Comparison of ENCODE assay signal across 16 cellular contexts in the genomic region with DNA sequence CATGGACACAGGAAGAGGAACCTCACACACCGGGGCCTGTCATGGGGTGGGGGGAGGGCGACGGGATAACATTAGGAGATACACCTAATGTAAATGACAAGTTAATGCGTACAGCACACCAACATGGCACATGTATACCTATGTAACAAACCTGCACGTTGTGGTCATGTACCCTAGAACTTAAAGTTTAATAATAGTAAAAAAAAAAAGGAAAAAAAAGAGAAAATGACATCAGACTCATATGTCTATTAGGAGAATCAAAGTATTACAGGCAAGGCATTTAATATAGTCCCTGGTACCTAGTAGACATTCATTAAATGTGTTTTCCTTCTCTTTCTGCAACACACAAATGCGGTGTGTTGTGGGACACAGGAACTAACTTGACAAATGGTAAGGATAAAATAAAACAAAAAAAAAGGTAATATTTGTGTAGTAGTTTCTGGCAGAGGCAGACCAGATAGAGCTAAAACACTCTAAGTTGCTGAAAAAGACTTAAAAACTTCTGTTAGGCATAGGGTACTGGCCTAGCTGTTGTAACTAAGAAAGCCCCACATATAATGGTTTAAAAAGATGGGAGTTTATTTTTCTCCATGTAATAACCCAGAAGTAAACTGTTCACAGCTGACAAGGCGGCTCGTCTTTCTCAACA.
DNase-seq lines count a peak whose midpoint lies in the region; ATAC-seq and TF ChIP-seq lines count a peak whose summit lies in the region.
"Had no signal": no experiment of that assay in that cellular context is flagged by ENCODE, and none has a peak within 500 bp of the region (broad histone marks: within the 10 kb centered on the region; RNA-seq: fewer than 3 reads in every experiment).

No MANE protein-coding gene starts in this region.

- H3K27me3 ChIP-seq in upper lobe of left lung, result no peaks in the 10 kb centered on the region
- H3K27me3 ChIP-seq: cardiac muscle cell had no signal

- peak overlapping the region; percentile 76 to 88 (median 78) for H3K27ac ChIP-seq in upper lobe of left lung
- H3K27ac ChIP-seq: cardiac muscle cell had no signal

- H3K4me3 Mint-ChIP-seq in activated naive CD4-positive, alpha-beta T cell treated with anti-CD3 and anti-CD28 coated beads, Interleukin-2, amount 10 ng/mL, durations not matched to agents 7 days and 5 days, result no peak overlapping the region
- H3K4me3 Mint-ChIP-seq in endothelial cell (ENCODE audit: unreplicated experiment) (no peak overlapping the region), nephron progenitor cell (no peak overlapping the region)
- H3K4me3 Mint-ChIP-seq: stimulated activated naive CD8-positive, alpha-beta T cell treated with anti-CD3 and anti-CD28 coated beads, Interleukin-15, Interleukin-2, amounts not matched to agents 100 ng/mL and 50 ng/mL, for 24 hours had no signal

- no peak for TF ChIP-seq EP300 in upper lobe of left lung (IDR thresholded peaks at IDR 0.05)

- H3K36me3 ChIP-seq in upper lobe of left lung, result no peaks in the 10 kb centered on the region
- H3K36me3 ChIP-seq: cardiac muscle cell had no signal

- ATAC-seq in upper lobe of left lung (ENCODE audit: low FRiP score in 2 of 2) (no peak), HG02759 (IDR thresholded peaks at IDR 0.05; ENCODE audit: unreplicated experiment) (no peak)

- peaks cover 20% of the 10 kb centered on the region for H3K27me3 Mint-ChIP-seq in activated naive CD4-positive, alpha-beta T cell treated with anti-CD3 and anti-CD28 coated beads, Interleukin-2, amount 10 ng/mL, durations not matched to agents 7 days and 5 days
- H3K27me3 Mint-ChIP-seq in endothelial cell (ENCODE audit: unreplicated experiment), result peaks cover 9% of the 10 kb centered on the region
- H3K27me3 Mint-ChIP-seq in nephron progenitor cell (ENCODE audit: low read depth, poor library complexity), result peaks cover 13% of the 10 kb centered on the region

- peaks cover 14% of the 10 kb centered on the region for H3K4me1 Mint-ChIP-seq in activated naive CD4-positive, alpha-beta T cell treated with anti-CD3 and anti-CD28 coated beads, Interleukin-2, amount 10 ng/mL, durations not matched to agents 7 days and 5 days
- H3K4me1 Mint-ChIP-seq in endothelial cell (ENCODE audit: unreplicated experiment), result peaks cover 45% of the 10 kb centered on the region
- H3K4me1 Mint-ChIP-seq in nephron progenitor cell, result peaks cover 6% of the 10 kb centered on the region

- no peaks in the 10 kb centered on the region for H3K9me3 Mint-ChIP-seq in activated naive CD4-positive, alpha-beta T cell treated with anti-CD3 and anti-CD28 coated beads, Interleukin-2, amount 10 ng/mL, durations not matched to agents 7 days and 5 days
- H3K9me3 Mint-ChIP-seq in endothelial cell (ENCODE audit: unreplicated experiment), result no peaks in the 10 kb centered on the region
- H3K9me3 Mint-ChIP-seq in nephron progenitor cell, result peaks cover 11% of the 10 kb centered on the region
- H3K9me3 Mint-ChIP-seq: stimulated activated naive CD8-positive, alpha-beta T cell treated with anti-CD3 and anti-CD28 coated beads, Interleukin-15, Interleukin-2, amounts not matched to agents 100 ng/mL and 50 ng/mL, for 24 hours had no signal

- no peaks in the 10 kb centered on the region for H3K9me3 ChIP-seq in upper lobe of left lung
- H3K9me3 ChIP-seq: Caco-2 had no signal

- CTCF ChIA-PET in activated naive CD4-positive, alpha-beta T cell treated with anti-CD3 and anti-CD28 coated beads, Interleukin-2, amount 10 ng/mL, durations not matched to agents 7 days and 5 days (lab: Charles Lee), result interaction anchor here (1.5 kb wide), 1 partner anchor 62 kb away, joined by 3 read pairs; no protein-coding TSS in a partner anchor

- no peak overlapping the region for H3K4me3 ChIP-seq in upper lobe of left lung
- H3K4me3 ChIP-seq: cardiac muscle cell had no signal

- no peak for TF ChIP-seq POLR2A in upper lobe of left lung (IDR thresholded peaks at IDR 0.05)

- H3K27ac Mint-ChIP-seq in activated naive CD4-positive, alpha-beta T cell treated with anti-CD3 and anti-CD28 coated beads, Interleukin-2, amount 10 ng/mL, durations not matched to agents 7 days and 5 days, result peak overlapping the region; percentile 25
- H3K27ac Mint-ChIP-seq in endothelial cell (ENCODE audit: unreplicated experiment) (peak overlapping the region; percentile 40), nephron progenitor cell (peak overlapping the region; percentile 48)
- H3K27ac Mint-ChIP-seq: progenitor cell of endocrine pancreas; stimulated activated naive CD8-positive, alpha-beta T cell treated with anti-CD3 and anti-CD28 coated beads, Interleukin-15, Interleukin-2, amounts not matched to agents 100 ng/mL and 50 ng/mL, for 24 hours had no signal

- no peaks in the 10 kb centered on the region for H3K36me3 Mint-ChIP-seq in activated naive CD4-positive, alpha-beta T cell treated with anti-CD3 and anti-CD28 coated beads, Interleukin-2, amount 10 ng/mL, durations not matched to agents 7 days and 5 days
- peaks cover 7% of the 10 kb centered on the region for H3K36me3 Mint-ChIP-seq in endothelial cell (ENCODE audit: low read depth, unreplicated experiment)
- H3K36me3 Mint-ChIP-seq in nephron progenitor cell (ENCODE audit: low read depth), result no peaks in the 10 kb centered on the region

- H3K4me1 ChIP-seq in upper lobe of left lung, result peaks cover 18 to 29% (median 23%) of the 10 kb centered on the region in 4 donors

- TF ChIP-seq CTCF in endothelial cell (IDR thresholded peaks at IDR 0.05; ENCODE audit: unreplicated experiment) (no peak), nephron progenitor cell (IDR thresholded peaks at IDR 0.05) (no peak), upper lobe of left lung (IDR thresholded peaks at IDR 0.05) (no peak)

- DNase-seq in activated naive CD4-positive, alpha-beta T cell treated with anti-CD3 and anti-CD28 coated beads, Interleukin-2, amount 10 ng/mL, durations not matched to agents 7 days and 5 days, result no peak
- DNase-seq in activated naive CD4-positive, alpha-beta T cell (lab: John Stamatoyannopoulos, UW), result no peak
- DNase-seq in endothelial cell (ENCODE audit: low spot score) (no peak), nephron progenitor cell (no peak), upper lobe of left lung (no peak), GOT3 (lab: John Stamatoyannopoulos, UW) (no peak), NCI-H82 (lab: John Stamatoyannopoulos, UW) (no peak)
- DNase-seq: activated CD4-positive, alpha-beta T cell treated with anti-CD3 and anti-CD28 coated beads, Interleukin-2, amount 50 U/mL, for 4 hours; activated effector memory CD4-positive, alpha-beta T cell treated with anti-CD3 and anti-CD28 coated beads, Interleukin-2, amount 50 U/mL, for 16 hours; Caco-2; hippocampal formation; NCI-H1048 had no signal

- 57 to 60% methylated on average over 8 of the region's 8 CpGs for WGBS in upper lobe of left lung, 2 donors
